16 cellular contexts compared by ENCODE assay signal in the genomic region with DNA sequence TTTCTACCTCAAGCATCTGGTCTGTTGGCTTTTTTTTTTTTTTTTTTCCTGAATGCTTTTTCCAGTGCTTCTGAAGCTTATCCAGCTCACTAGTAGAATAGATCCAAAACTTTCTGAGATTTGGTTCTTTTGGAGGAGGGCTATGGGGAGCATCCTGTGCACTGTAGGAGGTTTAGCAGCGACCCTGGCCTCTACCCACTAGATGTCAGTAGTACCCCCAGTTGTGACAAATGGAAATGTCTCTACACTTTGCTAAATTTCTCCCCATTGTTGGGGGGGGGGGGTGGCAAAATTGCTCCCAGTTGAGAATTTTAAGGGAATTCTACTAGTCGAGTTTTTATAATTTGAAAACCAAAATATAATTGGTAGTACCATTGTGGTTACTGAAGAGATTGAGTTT. TPM values are rescaled to one million over a fixed set of nuclear protein-coding genes. Genes with fewer than 3 reads are reported as not detected.
A peak's percentile ranks its signal among the peaks of the same experiment; 100 is the strongest.
DNase-seq lines count a peak whose midpoint lies in the region; ATAC-seq, FAIRE-seq and TF ChIP-seq lines count a peak whose summit lies in the region.
"Had no signal": no experiment of that assay in that cellular context is flagged by ENCODE, and none has a peak within 500 bp of the region (broad histone marks: within the 10 kb centered on the region; RNA-seq: fewer than 3 reads in every experiment).

No MANE protein-coding gene starts in this region.

- H3K4me2 ChIP-seq in H1 (ENCODE audit: insufficient read depth in 1 of 2, low read depth in 2 of 2, low read length in 2 of 2), result no peak overlapping the region

- H3K56ac ChIP-seq in H1 (replicated peaks; ENCODE audit: insufficient read length, low read depth, low read length), result no peak overlapping the region

- TF ChIP-seq EP300 in H1 (IDR thresholded peaks at IDR 0.05; ENCODE audit: borderline replicate concordance in 1 of 2, low read depth in 2 of 2, low read length in 2 of 2), result no peak

- H4K8ac ChIP-seq in H1 (ENCODE audit: extremely low read depth, insufficient read depth, low read length), result no peak overlapping the region

- TF ChIP-seq RAD21 in H1 (IDR thresholded peaks at IDR 0.05 in 1 of 2, conservative IDR thresholded peaks at IDR 0.05 in 1 of 2; ENCODE audit: low read depth in 2 of 2, low read length in 2 of 2), result peak; percentile 57 to 63

- H3K23ac ChIP-seq in H1 (ENCODE audit: insufficient read length), result no peak overlapping the region

- TF ChIP-seq CTCF in left ventricle myocardium inferior (IDR thresholded peaks at IDR 0.05; ENCODE audit: borderline replicate concordance), result peak; percentile 28
- TF ChIP-seq CTCF in H1 (IDR thresholded peaks at IDR 0.05; ENCODE audit: control extremely low read depth in 1 of 3, insufficient read depth in 1 of 3, low read depth in 1 of 3, low read length in 3 of 3), result peak; percentile 30 to 39 (median 37); a peak in 3 of 4 replicates
- TF ChIP-seq CTCF in upper lobe of right lung (IDR thresholded peaks at IDR 0.05), result peak; percentile 23

- no peak overlapping the region for H2BK5ac ChIP-seq in H1 (ENCODE audit: low read depth, low read length)

- H2AFZ ChIP-seq in H1 (ENCODE audit: low read length), result no peak overlapping the region

- no peak overlapping the region for H3K14ac ChIP-seq in H1 (ENCODE audit: insufficient read length)

- no peaks in the 10 kb centered on the region; the same call in 1 of the 2 replicates for H3K23me2 ChIP-seq in H1 (ENCODE audit: low read depth, low read length)

- no peaks in the 10 kb centered on the region for H3K27me3 ChIP-seq in left ventricle myocardium inferior (ENCODE audit: low read depth)
- H3K27me3 ChIP-seq in H1 (replicated peaks in 1 of 4; ENCODE audit: control insufficient read depth in 3 of 4, extremely low read depth in 1 of 4, insufficient read depth in 3 of 4, low read length in 3 of 4), result no peaks in the 10 kb centered on the region
- no peaks in the 10 kb centered on the region for H3K27me3 ChIP-seq in upper lobe of right lung
- H3K27me3 ChIP-seq: gastrocnemius medialis had no signal

- H3K9me3 ChIP-seq in left ventricle myocardium inferior (replicated peaks) (peaks cover 8% of the 10 kb centered on the region), H1 (ENCODE audit: insufficient read depth in 2 of 2, low read depth in 1 of 2, low read length in 1 of 2) (peaks cover 0 to 7% of the 10 kb centered on the region in 2 experiments; a peak in 1 of 4 replicates), upper lobe of right lung (no peaks in the 10 kb centered on the region)
- H3K9me3 ChIP-seq: gastrocnemius medialis had no signal

- 45% methylated on average over 2 of the region's 2 CpGs; no CpG with 5 or more reads in 1 of the 2 experiments for whole genome bisulfite sequencing in H1 (ENCODE audit: extremely low coverage in 1 of 2, insufficient coverage in 1 of 2, insufficient read length in 1 of 2, insufficient replicate concordance in 2 of 2, low coverage in 1 of 2, low lambda C conversion rate in 2 of 2, missing lambda C conversion rate in 1 of 2), 2 experiments

- H3K36me3 ChIP-seq in left ventricle myocardium inferior, result no peaks in the 10 kb centered on the region
- H3K36me3 ChIP-seq in H1 (ENCODE audit: control insufficient read depth in 2 of 4, insufficient read depth in 4 of 4, low read length in 3 of 4), result no peaks in the 10 kb centered on the region
- no peaks in the 10 kb centered on the region for H3K36me3 ChIP-seq in upper lobe of right lung
- H3K36me3 ChIP-seq: gastrocnemius medialis had no signal

- CTCF ChIA-PET in H1 (lab: Charles Lee; ENCODE audit: partially characterized antibody), result interaction anchor here (0.6 to 2.2 kb wide), 17 partner anchors 9 to 574 kb away, joined by 3 to 12 read pairs (median 4); a partner anchor contains a TSS

- no peaks in the 10 kb centered on the region for H3K79me2 ChIP-seq in H1 (ENCODE audit: control insufficient read depth in 1 of 2, insufficient read depth in 2 of 2, low read length in 2 of 2)

- no peak overlapping the region for H3K4ac ChIP-seq in H1 (replicated peaks; ENCODE audit: insufficient read length, low read depth, low read length)

- no peaks in the 10 kb centered on the region for H4K20me1 ChIP-seq in H1 (replicated peaks in 1 of 2; ENCODE audit: control insufficient read depth in 1 of 2, insufficient read depth in 2 of 2, low read length in 2 of 2)

- no peak overlapping the region for H4K91ac ChIP-seq in H1 (replicated peaks; ENCODE audit: insufficient read length, low read length)

- H3K4me3 ChIP-seq in left ventricle myocardium inferior, result no peak overlapping the region
- H3K4me3 ChIP-seq in H1 (ENCODE audit: extremely low read depth in 1 of 4, insufficient read depth in 2 of 4, low read depth in 3 of 4, low read length in 4 of 4), result no peak overlapping the region
- H3K4me3 ChIP-seq in upper lobe of right lung, result no peak overlapping the region
- H3K4me3 ChIP-seq: gastrocnemius medialis had no signal

- POLR2A ChIA-PET in H1 (lab: Charles Lee; ENCODE audit: partially characterized antibody), result no interaction called here

- no peak overlapping the region for H3K9ac ChIP-seq in H1 (replicated peaks in 1 of 4; ENCODE audit: extremely low read depth in 1 of 4, low read depth in 3 of 4, low read length in 3 of 4)

- no peaks in the 10 kb centered on the region for H3K79me1 ChIP-seq in H1 (ENCODE audit: low read depth, low read length)

- no peak for TF ChIP-seq POLR2A in H1 (IDR thresholded peaks at IDR 0.05; ENCODE audit: control extremely low read depth in 1 of 2, low read depth in 2 of 2, low read length in 2 of 2)

- DNase-seq in left ventricle myocardium inferior (no peak), left cardiac atrium (no peak), NCI-H69 (lab: John Stamatoyannopoulos, UW) (peak; percentile 37), H1 (ENCODE audit: low read depth in 1 of 2, low spot score in 2 of 2) (no peak), upper lobe of right lung (no peak), activated T-cell treated with anti-CD3 and anti-CD28 coated beads for 4 hours (no peak), NCI-H128 (lab: John Stamatoyannopoulos, UW; ENCODE audit: unreplicated experiment) (no peak)
- no peak for DNase-seq in activated naive CD4-positive, alpha-beta T cell treated with anti-CD3 and anti-CD28 coated beads, Interleukin-2, amount 50 U/mL, for 16 hours
- DNase-seq: activated T-cell treated with anti-CD3 and anti-CD28 coated beads, Interleukin-2, amount 50 U/mL, for 24 hours; amniotic stem cell; gastrocnemius medialis; kidney glomerular epithelial cell; naive B cell; NCI-H1048; NCI-H748 treated with DMSO at 0.1 percent for 48 hours had no signal

- intact Hi-C loops in left ventricle myocardium inferior (cut with micrococcal nuclease), result no loop called here
- intact Hi-C loops in left cardiac atrium (cut with DNase I), result no loop called here
- intact Hi-C loops in upper lobe of right lung (cut with DNase I), result no loop called here

- no peak overlapping the region for H2AK5ac ChIP-seq in H1 (ENCODE audit: low read depth, low read length)

- ATAC-seq in left cardiac atrium, result no peak
- ATAC-seq in upper lobe of right lung, result peak; percentile 46
- ATAC-seq: activated CD4-positive, CD25-positive, alpha-beta regulatory T cell treated with anti-CD3 and anti-CD28 coated beads, Interleukin-2, amount 50 U/mL, for 24 hours; gastrocnemius medialis had no signal

- H2BK15ac ChIP-seq in H1 (ENCODE audit: low read length), result no peak overlapping the region

- no peak for FAIRE-seq in H1 (lab: Jason Lieb, UNC)

- H3K27ac ChIP-seq in left ventricle myocardium inferior (replicated peaks) (no peak overlapping the region), H1 (ENCODE audit: low read depth, low read length) (no peak overlapping the region), upper lobe of right lung (no peak overlapping the region)
- H3K27ac ChIP-seq: gastrocnemius medialis had no signal

- no peak overlapping the region for H2BK120ac ChIP-seq in H1 (replicated peaks; ENCODE audit: low read depth, low read length)

- H2BK12ac ChIP-seq in H1 (ENCODE audit: low read depth, low read length), result no peak overlapping the region

- H3K18ac ChIP-seq in H1 (ENCODE audit: extremely low read depth, low read length), result no peak overlapping the region

- H4K5ac ChIP-seq in H1 (ENCODE audit: insufficient read length, low read depth, low read length), result no peak overlapping the region

- no peak overlapping the region for H2BK20ac ChIP-seq in H1 (ENCODE audit: low read length)

- H3K4me1 ChIP-seq in left ventricle myocardium inferior (no peaks in the 10 kb centered on the region), H1 (replicated peaks in 1 of 4; ENCODE audit: control insufficient read depth in 3 of 4, insufficient read depth in 4 of 4, low read length in 3 of 4) (no peaks in the 10 kb centered on the region), upper lobe of right lung (no peaks in the 10 kb centered on the region)
- H3K4me1 ChIP-seq: gastrocnemius medialis had no signal

TF ChIP-seq in H1, 55 proteins besides CTCF, POLR2A, EP300 and RAD21 (continues in another document):
- TF ChIP-seq KDM4A (IDR thresholded peaks at IDR 0.05; ENCODE audit: low read depth, low read length, severe bottlenecking) (no peak), RXRA (IDR thresholded peaks at IDR 0.05; ENCODE audit: insufficient read depth, low read depth, low read length) (no peak), SRF (IDR thresholded peaks at IDR 0.05; ENCODE audit: low read depth, low read length) (no peak)

RNA-seq across cellular contexts. Expression of a gene that starts 23.0 kb away (rescaled TPM):
- total RNA-seq in left ventricle myocardium inferior (83.7 TPM), left cardiac atrium (100 to 1,000 TPM in 1 of 2 donors, 10 to 100 TPM in 1; 77.4 to 102 TPM), upper lobe of right lung (66.5 TPM)
- total RNA-seq in H1 (2021; fragmentation: NEBNext Ultra II Directional; extraction: Animal tissue kit (Norgen Biotek cat#: 25700)), result 62.7 and 67.0 TPM in 2 replicates
- 18.4 and 24.9 TPM in 2 replicates for polyA plus RNA-seq in H1 (2011; rRNA removed)
- 44.2 TPM for polyA plus RNA-seq in H1 (2011; cell fraction: cytosol; rRNA removed)
- 25.4 TPM for polyA plus RNA-seq in H1 (2011; cell fraction: nucleus; rRNA removed)
- polyA plus RNA-seq in H1 (2012, experiment 1 of 2), result 42.1 to 53.5 TPM (median 47.6 TPM) in 4 replicates
- polyA plus RNA-seq in H1 (2012, experiment 2 of 2), result 54.7 TPM
- 69.7 TPM for polyA plus RNA-seq in H1 (2013, experiment 1 of 2)
- 81.8 TPM for polyA plus RNA-seq in H1 (2013, experiment 2 of 2)
- polyA minus RNA-seq in H1 (2011; rRNA and poly(A)+ RNA removed), result 18.2 and 19.9 TPM in 2 replicates
- polyA minus RNA-seq in H1 (2011; cell fraction: cytosol; rRNA and poly(A)+ RNA removed), result 50.3 TPM
- 123 TPM for polyA minus RNA-seq in H1 (2011; cell fraction: nucleus; rRNA and poly(A)+ RNA removed)

RNA-seq across cellular contexts. Expression of a gene that starts 55.5 kb away (rescaled TPM):
- not detected for total RNA-seq in left ventricle myocardium inferior
- total RNA-seq in left cardiac atrium, result not detected
- total RNA-seq in H1 (2021; fragmentation: NEBNext Ultra II Directional; extraction: Animal tissue kit (Norgen Biotek cat#: 25700)), result not detected in 2 replicates
- polyA plus RNA-seq in H1 (2011; rRNA removed), result not detected in 2 replicates
- polyA plus RNA-seq in H1 (2011; cell fraction: cytosol; rRNA removed), result not detected
- polyA plus RNA-seq in H1 (2011; cell fraction: nucleus; rRNA removed), result 0.01 TPM
- polyA plus RNA-seq in H1 (2012, experiment 1 of 2), result not detected in 4 replicates
- not detected for polyA plus RNA-seq in H1 (2012, experiment 2 of 2)
- polyA plus RNA-seq in H1 (2013, experiment 1 of 2), result not detected
- polyA plus RNA-seq in H1 (2013, experiment 2 of 2), result not detected
- polyA minus RNA-seq in H1 (2011; rRNA and poly(A)+ RNA removed), result not detected in 2 replicates
- polyA minus RNA-seq in H1 (2011; cell fraction: cytosol; rRNA and poly(A)+ RNA removed), result not detected
- polyA minus RNA-seq in H1 (2011; cell fraction: nucleus; rRNA and poly(A)+ RNA removed), result 0.10 TPM
- total RNA-seq in upper lobe of right lung, result 15.5 TPM
- total RNA-seq: gastrocnemius medialis had no signal

Comparison
In these comparisons a context has a peak if more than half of its experiments do, and no peak if none do; other contexts are left out.
1. RNA of a gene that starts 55.5 kb away (total RNA-seq): 15.5 TPM in upper lobe of right lung (single experiment); not detected in left ventricle myocardium inferior (single experiment), not detected in left cardiac atrium and not detected in H1; every median in the first group is over 10 times any median in the second.
2. Peak in every context shown above with its lines, with median percentiles within 50 percentile points of each other: CTCF ChIP-seq.